ENCODE assay signal across 2 cellular contexts in genomic region chr18:30499721-30500120, GRCh38.
TF ChIP-seq lines count a peak whose summit lies in the region.

No MANE protein-coding gene starts in this region.

TF ChIP-seq in HepG2, 621 proteins besides CTCF, POLR2A, EP300 and RAD21:
- no peak for TF ChIP-seq ZMYM2 (CRISPR knock-in tag; IDR thresholded peaks at IDR 0.05)
- TF ChIP-seq KLF6 (CRISPR knock-in tag; IDR thresholded peaks at IDR 0.05): no peak
- TF ChIP-seq HNF4A (CRISPR knock-in tag; IDR thresholded peaks at IDR 0.05): peak; percentile 6; the same call in 1 of the 2 replicates
- TF ChIP-seq NR1H2 (CRISPR knock-in tag; IDR thresholded peaks at IDR 0.05; ENCODE audit: borderline replicate concordance, low read depth): no peak
- no peak for TF ChIP-seq ZUFSP (CRISPR knock-in tag; IDR thresholded peaks at IDR 0.05; ENCODE audit: borderline replicate concordance)

TF ChIP-seq in GM12878, 131 proteins besides CTCF, POLR2A, EP300 and RAD21:
- TF ChIP-seq FOXM1 (IDR thresholded peaks at IDR 0.05; ENCODE audit: low read depth, low read length): no peak
- no peak for TF ChIP-seq LARP7 (IDR thresholded peaks at IDR 0.05)
- no peak for TF ChIP-seq RELB (IDR thresholded peaks at IDR 0.05; ENCODE audit: low read depth)
- no peak for TF ChIP-seq RUNX3 (IDR thresholded peaks at IDR 0.05; ENCODE audit: low read length)
- TF ChIP-seq SMAD5 (IDR thresholded peaks at IDR 0.05; ENCODE audit: low read depth): no peak
- no peak for TF ChIP-seq CUX1 (IDR thresholded peaks at IDR 0.05; ENCODE audit: insufficient replicate concordance, low read depth, low read length)
- TF ChIP-seq EZH2 (IDR thresholded peaks at IDR 0.05; ENCODE audit: borderline replicate concordance, control insufficient read depth, low read depth, low read length): no peak
- TF ChIP-seq USF1 (IDR thresholded peaks at IDR 0.05; ENCODE audit: borderline replicate concordance, extremely low read length, insufficient read depth, low read depth, low read length): no peak
- TF ChIP-seq ZNF217 (IDR thresholded peaks at IDR 0.05): no peak
- no peak for TF ChIP-seq USF2 (IDR thresholded peaks at IDR 0.05; ENCODE audit: borderline replicate concordance, low read depth, low read length)
- no peak for TF ChIP-seq SMC3 (IDR thresholded peaks at IDR 0.05; ENCODE audit: borderline replicate concordance, low read length)
- no peak for TF ChIP-seq NFIC (IDR thresholded peaks at IDR 0.05; ENCODE audit: low read depth, low read length)
- no peak for TF ChIP-seq ZNF622 (IDR thresholded peaks at IDR 0.05)
- no peak for TF ChIP-seq ATF3 (IDR thresholded peaks at IDR 0.05; ENCODE audit: borderline replicate concordance, extremely low read depth, low read depth, low read length)
